22 cellular contexts compared by ENCODE assay signal in genomic region chr11:134750619-134751018, GRCh38.
"Had no signal": no experiment of that assay in that cellular context is flagged by ENCODE, and none has a peak within 500 bp of the region (broad histone marks: within the 10 kb centered on the region; RNA-seq: fewer than 3 reads in every experiment).

No MANE protein-coding gene starts in this region.

- H3K4me2 ChIP-seq: PC-9 had no signal

- H3K27ac ChIP-seq: PC-9 had no signal

- H3K4me1 Mint-ChIP-seq: activated T-helper 17 cell treated with anti-CD3 and anti-CD28 coated beads, Interleukin-2, amount 50 U/mL, for 72 hours had no signal

- H3K36me3 Mint-ChIP-seq: activated naive CD8-positive, alpha-beta T cell; brain had no signal

- H3K4me3 Mint-ChIP-seq: activated naive CD4-positive, alpha-beta T cell treated with anti-CD3 and anti-CD28 coated beads for 36 hours; activated naive CD8-positive, alpha-beta T cell; activated T-helper 17 cell treated with anti-CD3 and anti-CD28 coated beads, Interleukin-2, amount 50 U/mL, for 72 hours; brain; T-helper 1 cell treated with Interleukin-12 subunit alpha and Interleukin-12 subunit beta and Interleukin-4 antibody, amounts not matched to agents 30 μg/mL and 1 μg/mL, for 36 hours had no signal

- H2AFZ ChIP-seq: PC-9 had no signal

- ATAC-seq: activated CD4-positive, CD25-positive, alpha-beta regulatory T cell treated with anti-CD3 and anti-CD28 coated beads, Interleukin-2, amount 50 U/mL, for 24 hours; activated T-helper 17 cell treated with anti-CD3 and anti-CD28 coated beads, Interleukin-2, amount 50 U/mL, for 72 hours; K562 had no signal

- H3K9me3 Mint-ChIP-seq: activated T-helper 17 cell treated with anti-CD3 and anti-CD28 coated beads, Interleukin-2, amount 50 U/mL, for 72 hours; T-helper 1 cell treated with Interleukin-12 subunit alpha and Interleukin-12 subunit beta and Interleukin-4 antibody, amounts not matched to agents 30 μg/mL and 1 μg/mL, for 36 hours had no signal

- H3K27ac Mint-ChIP-seq: activated naive CD4-positive, alpha-beta T cell treated with anti-CD3 and anti-CD28 coated beads for 36 hours; activated naive CD8-positive, alpha-beta T cell; activated T-helper 17 cell treated with anti-CD3 and anti-CD28 coated beads, Interleukin-2, amount 50 U/mL, for 72 hours; T-helper 1 cell treated with Interleukin-12 subunit alpha and Interleukin-12 subunit beta and Interleukin-4 antibody, amounts not matched to agents 30 μg/mL and 1 μg/mL, for 36 hours had no signal

- H3K4me3 ChIP-seq: K562, PC-9 had no signal

- DNase-seq: activated CD4-positive, alpha-beta T cell treated with anti-CD3 and anti-CD28 coated beads for 48 hours; activated CD4-positive, alpha-beta T cell treated with anti-CD3 and anti-CD28 coated beads, Interleukin-2, amount 50 U/mL, for 4 hours; activated gamma-delta T cell; activated naive CD4-positive, alpha-beta T cell treated with anti-CD3 and anti-CD28 coated beads for 36 hours; activated T-cell treated with anti-CD3 and anti-CD28 coated beads for 4 hours; activated T-cell treated with anti-CD3 and anti-CD28 coated beads, Interleukin-2, amount 50 U/mL, for 48 hours; amygdala; Karpas-422; MM.1S; NCI-H1105; NCI-H1436; NCI-H1694 treated with DMSO at 0.1 percent for 48 hours; NCI-H2029 treated with DMSO at 0.1 percent for 48 hours; NCI-H510A treated with DMSO at 0.1 percent for 48 hours; PC-9; SHP77 treated with DMSO at 0.1 percent for 48 hours had no signal
